Comparison of ENCODE assay signal across 1 cellular context in genomic region chr1:65467536-65467935, GRCh38.
A peak's percentile ranks its signal among the peaks of the same experiment; 100 is the strongest.
TF ChIP-seq lines count a peak whose summit lies in the region.

No MANE protein-coding gene starts in this region.

TF ChIP-seq in H1, 55 proteins besides CTCF, POLR2A, EP300 and RAD21:
- TF ChIP-seq YY1 (IDR thresholded peaks at IDR 0.05; ENCODE audit: low read depth, low read length) (0 out of 2 replicates have a peak, but pooled peaks have one; percentile 23), SP2 (IDR thresholded peaks at IDR 0.05; ENCODE audit: low read length) (no peak), CTBP2 (IDR thresholded peaks at IDR 0.05; ENCODE audit: borderline replicate concordance, insufficient read depth, insufficient read length, low read length) (no peak), SIX5 (IDR thresholded peaks at IDR 0.05; ENCODE audit: low read depth, low read length) (no peak), SP1 (IDR thresholded peaks at IDR 0.05; ENCODE audit: low read depth, low read length) (0 out of 2 replicates have a peak, but pooled peaks have one; percentile 35), MAX (IDR thresholded peaks at IDR 0.05) (peak; percentile 41; the same call in 1 of the 2 replicates)
